Comparison of ENCODE assay signal across 1 cellular context in genomic region chr20:25196701-25197120, GRCh38.
TF ChIP-seq lines count a peak whose summit lies in the region.

No MANE protein-coding gene starts in this region.

TF ChIP-seq in GM12878, 131 proteins besides CTCF, POLR2A, EP300 and RAD21 (continued from another document):
- TF ChIP-seq NR2C2 (IDR thresholded peaks at IDR 0.05; ENCODE audit: borderline replicate concordance, control insufficient read depth, insufficient read length, low read depth) (no peak), CHD1 (IDR thresholded peaks at IDR 0.05; ENCODE audit: low read depth, low read length) (no peak), CBFB (IDR thresholded peaks at IDR 0.05; ENCODE audit: low read depth) (no peak), HDAC2 (IDR thresholded peaks at IDR 0.05) (no peak), POU2F2 (IDR thresholded peaks at IDR 0.05; ENCODE audit: borderline replicate concordance, low read depth, low read length) (no peak)
TF ChIP-seq in GM12878: peak in this region for 0.
